Comparison of ENCODE assay signal across 15 cellular contexts in the genomic region with DNA sequence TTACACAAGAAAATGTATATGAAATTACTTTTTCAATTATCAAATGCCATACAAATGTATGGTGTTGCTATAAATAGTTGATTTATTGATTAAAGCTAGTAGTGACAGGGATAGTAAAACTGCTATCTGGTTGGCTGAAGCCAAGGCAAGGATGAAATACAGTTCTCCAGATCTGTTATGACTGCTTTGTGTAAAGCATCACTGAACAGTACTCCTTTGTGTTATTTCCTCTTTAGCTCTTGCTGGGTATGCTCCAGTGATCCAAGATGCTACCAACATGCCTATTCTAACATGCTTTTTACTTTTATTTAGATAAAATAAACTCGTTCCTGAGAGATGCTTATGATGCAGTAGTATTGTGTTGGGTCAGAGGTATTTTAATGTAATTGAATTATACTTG.
"Had no signal": no experiment of that assay in that cellular context is flagged by ENCODE, and none has a peak within 500 bp of the region (broad histone marks: within the 10 kb centered on the region; RNA-seq: fewer than 3 reads in every experiment).

No MANE protein-coding gene starts in this region.

- ATAC-seq: activated CD4-positive, CD25-positive, alpha-beta regulatory T cell treated with anti-CD3 and anti-CD28 coated beads, Interleukin-2, amount 50 U/mL, for 24 hours; activated naive CD8-positive, alpha-beta T cell treated with anti-CD3 and anti-CD28 coated beads, Interleukin-2, amount 50 U/mL, for 24 hours; activated T-helper 17 cell treated with anti-CD3 and anti-CD28 coated beads, Interleukin-2, amount 50 U/mL, for 72 hours; heart left ventricle; left colon; natural killer cell had no signal

- H3K36me3 ChIP-seq: heart left ventricle, right atrium auricular region had no signal

- H3K9me3 ChIP-seq: heart left ventricle, right atrium auricular region had no signal

- H3K4me3 ChIP-seq: heart left ventricle, right atrium auricular region had no signal

- DNase-seq: activated naive CD4-positive, alpha-beta T cell treated with Interleukin-2 at 50 U/mL for 16 hours; activated naive CD8-positive, alpha-beta T cell treated with anti-CD3 and anti-CD28 coated beads, Interleukin-2, amount 50 U/mL, for 24 hours; activated T-cell treated with anti-CD3 and anti-CD28 coated beads for 4 hours; aorta; effector memory CD4-positive, alpha-beta T cell; foreskin melanocyte; heart left ventricle; left colon; natural killer cell; posterior cingulate gyrus; stimulated activated CD4-positive, alpha-beta T cell treated with anti-CD3 and anti-CD28 coated beads, Interleukin-4, amount 100 ng/mL, for 24 hours; T-helper 9 cell had no signal

- H3K27me3 ChIP-seq: heart left ventricle, right atrium auricular region had no signal

- H3K27ac ChIP-seq: right atrium auricular region had no signal
